Comparison of ENCODE assay signal across 7 cellular contexts in genomic region chr15:40845511-40846284, GRCh38. TPM values are rescaled to one million over a fixed set of nuclear protein-coding genes. Genes with fewer than 3 reads are reported as not detected.
DNase-seq lines count a peak whose midpoint lies in the region; ATAC-seq lines count a peak whose summit lies in the region.
"Had no signal": no experiment of that assay in that cellular context is flagged by ENCODE, and none has a peak within 500 bp of the region (broad histone marks: within the 10 kb centered on the region; RNA-seq: fewer than 3 reads in every experiment).

No MANE protein-coding gene starts in this region.

- H3K27me3 ChIP-seq in mesendoderm (ENCODE audit: insufficient read depth, low read length, poor library complexity), result no peaks in the 10 kb centered on the region

- no CpG with 5 or more reads among the region's 8 CpGs for WGBS in mesendoderm (ENCODE audit: extremely low coverage, insufficient coverage, low lambda C conversion rate)

- no peak overlapping the region for H2BK5ac ChIP-seq in mesendoderm (ENCODE audit: low read length)

- H3K79me2 ChIP-seq in mesendoderm (ENCODE audit: control insufficient read depth, insufficient read depth, low read length), result peaks cover 31% of the 10 kb centered on the region

- H3K56ac ChIP-seq in mesendoderm (ENCODE audit: low read length), result peak overlapping the region; percentile 62

- H2BK15ac ChIP-seq in mesendoderm (replicated peaks; ENCODE audit: low read depth), result no peak overlapping the region

- H4K5ac ChIP-seq in mesendoderm (ENCODE audit: low read length), result no peak overlapping the region

- H3K23ac ChIP-seq in mesendoderm (ENCODE audit: low read length), result no peak overlapping the region

- H3K18ac ChIP-seq in mesendoderm (ENCODE audit: low read length), result no peak overlapping the region

- peak overlapping the region; percentile 25 for H3K9ac ChIP-seq in mesendoderm (ENCODE audit: low read length)

- H2BK120ac ChIP-seq in mesendoderm (ENCODE audit: low read depth, low read length), result no peak overlapping the region

- H3K36me3 ChIP-seq in mesendoderm (ENCODE audit: control insufficient read depth, insufficient read depth, low read length), result peaks cover 1% of the 10 kb centered on the region

- H2AK5ac ChIP-seq in mesendoderm (ENCODE audit: low read length), result no peak overlapping the region

- H3K4me2 ChIP-seq in mesendoderm (ENCODE audit: low read length), result peak overlapping the region; percentile 57

- peak; percentile 88 for DNase-seq in DMS53 treated with DMSO at 0.1 percent for 48 hours (lab: John Stamatoyannopoulos, UW; ENCODE audit: unreplicated experiment)
- peak; percentile 71 for DNase-seq in RPMI8226
- peak; percentile 89 for DNase-seq in mesendoderm
- no peak for DNase-seq in DMS79 treated with DMSO at 0.1 percent for 48 hours (lab: John Stamatoyannopoulos, UW)
- no peak for DNase-seq in cerebellum (ENCODE audit: low spot score)

- H3K4me3 ChIP-seq in mesendoderm (ENCODE audit: low read length), result no peak overlapping the region

- peaks cover 20% of the 10 kb centered on the region for H3K4me1 ChIP-seq in mesendoderm (ENCODE audit: control insufficient read depth, low read depth, low read length)

- no peak overlapping the region for H3K4ac ChIP-seq in mesendoderm (ENCODE audit: low read depth, low read length)

- H3K79me1 ChIP-seq in mesendoderm (ENCODE audit: low read length), result peaks cover 25% of the 10 kb centered on the region

- H4K8ac ChIP-seq in mesendoderm (ENCODE audit: low read depth, low read length), result no peak overlapping the region

- ATAC-seq in HG03039 (IDR thresholded peaks at IDR 0.05; ENCODE audit: unreplicated experiment), result no peak

- H3K27ac ChIP-seq in mesendoderm (ENCODE audit: low read depth, low read length), result no peak overlapping the region

RNA-seq across cellular contexts. Expression of gene SPINT1, which starts 1.9 kb away (rescaled TPM):
- polyA plus RNA-seq in mesendoderm (2013, experiment 1 of 2), result 90.7 TPM
- polyA plus RNA-seq in mesendoderm (2013, experiment 2 of 2), result 92.6 TPM
- total RNA-seq in cerebellum, result 7.7 TPM

RNA-seq across cellular contexts. Expression of gene PPP1R14D, which starts 17.2 kb away (rescaled TPM):
- not detected for polyA plus RNA-seq in mesendoderm (2013, experiment 1 of 2)
- 0.06 TPM for polyA plus RNA-seq in mesendoderm (2013, experiment 2 of 2)
- not detected for total RNA-seq in cerebellum
- total RNA-seq: T-helper 2 cell treated with Interferon-gamma antibody and Interleukin-4, amounts not matched to agents 100 ng/mL and 5 ng/mL, for 36 hours had no signal

RNA-seq across cellular contexts. Expression of gene RHOV, which starts 28.3 kb away (rescaled TPM):
- 1.2 TPM for polyA plus RNA-seq in mesendoderm (2013, experiment 1 of 2)
- polyA plus RNA-seq in mesendoderm (2013, experiment 2 of 2), result 1.2 TPM
- 4.3 TPM for total RNA-seq in cerebellum

RNA-seq across cellular contexts. Expression of gene DNAJC17, which starts 38.4 kb away (rescaled TPM):
- polyA plus RNA-seq in mesendoderm (2013, experiment 1 of 2), result 52.5 TPM
- 49.3 TPM for polyA plus RNA-seq in mesendoderm (2013, experiment 2 of 2)
- total RNA-seq in cerebellum, result 15.3 TPM

RNA-seq across cellular contexts. Expression of gene ZFYVE19, which starts 38.8 kb away (rescaled TPM):
- 6.6 TPM for polyA plus RNA-seq in mesendoderm (2013, experiment 1 of 2)
- 7.2 TPM for polyA plus RNA-seq in mesendoderm (2013, experiment 2 of 2)
- total RNA-seq in cerebellum, result 15.4 TPM

Comparison
In these comparisons a context has a peak if more than half of its experiments do, and no peak if none do; other contexts are left out.
1. DNase-seq: peak in DMS53 treated with DMSO at 0.1 percent for 48 hours (single experiment), RPMI8226 (single experiment) and mesendoderm (single experiment); none in DMS79 treated with DMSO at 0.1 percent for 48 hours (single experiment) and cerebellum (single experiment).